1 cellular context compared by ENCODE assay signal in the genomic region with DNA sequence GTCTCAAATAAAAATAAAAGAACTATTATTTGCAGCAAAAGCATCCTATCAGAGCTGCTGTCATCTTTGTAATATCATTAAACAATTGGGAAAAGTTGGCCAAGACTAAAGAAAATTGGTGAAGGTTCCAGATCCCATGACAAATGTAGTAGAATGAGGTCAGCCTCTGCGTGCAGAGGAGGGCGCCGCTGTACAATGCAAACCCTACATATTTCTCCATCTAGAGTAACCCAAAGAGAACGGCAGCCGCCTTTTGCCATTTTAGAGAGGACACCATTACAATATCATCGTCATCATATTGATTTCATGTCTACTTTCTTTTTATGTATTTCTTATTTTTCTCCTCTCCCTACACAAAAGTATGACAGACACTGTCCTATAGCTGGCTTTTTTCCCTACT.
TF ChIP-seq lines count a peak whose summit lies in the region.

No MANE protein-coding gene starts in this region.

TF ChIP-seq in HepG2, 621 proteins besides CTCF, POLR2A, EP300 and RAD21 (continued from another document):
- TF ChIP-seq, protein P1, sequence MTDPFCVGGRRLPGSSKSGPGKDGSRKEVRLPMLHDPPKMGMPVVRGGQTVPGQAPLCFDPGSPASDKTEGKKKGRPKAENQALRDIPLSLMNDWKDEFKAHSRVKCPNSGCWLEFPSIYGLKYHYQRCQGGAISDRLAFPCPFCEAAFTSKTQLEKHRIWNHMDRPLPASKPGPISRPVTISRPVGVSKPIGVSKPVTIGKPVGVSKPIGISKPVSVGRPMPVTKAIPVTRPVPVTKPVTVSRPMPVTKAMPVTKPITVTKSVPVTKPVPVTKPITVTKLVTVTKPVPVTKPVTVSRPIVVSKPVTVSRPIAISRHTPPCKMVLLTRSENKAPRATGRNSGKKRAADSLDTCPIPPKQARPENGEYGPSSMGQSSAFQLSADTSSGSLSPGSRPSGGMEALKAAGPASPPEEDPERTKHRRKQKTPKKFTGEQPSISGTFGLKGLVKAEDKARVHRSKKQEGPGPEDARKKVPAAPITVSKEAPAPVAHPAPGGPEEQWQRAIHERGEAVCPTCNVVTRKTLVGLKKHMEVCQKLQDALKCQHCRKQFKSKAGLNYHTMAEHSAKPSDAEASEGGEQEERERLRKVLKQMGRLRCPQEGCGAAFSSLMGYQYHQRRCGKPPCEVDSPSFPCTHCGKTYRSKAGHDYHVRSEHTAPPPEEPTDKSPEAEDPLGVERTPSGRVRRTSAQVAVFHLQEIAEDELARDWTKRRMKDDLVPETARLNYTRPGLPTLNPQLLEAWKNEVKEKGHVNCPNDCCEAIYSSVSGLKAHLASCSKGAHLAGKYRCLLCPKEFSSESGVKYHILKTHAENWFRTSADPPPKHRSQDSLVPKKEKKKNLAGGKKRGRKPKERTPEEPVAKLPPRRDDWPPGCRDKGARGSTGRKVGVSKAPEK (CRISPR knock-in tag; IDR thresholded peaks at IDR 0.05; ENCODE audit: borderline replicate concordance): no peak
- TF ChIP-seq STAG1 (CRISPR knock-in tag; IDR thresholded peaks at IDR 0.05) (peak; percentile 77), HNRNPLL (IDR thresholded peaks at IDR 0.05; ENCODE audit: low read depth, low read length, poor library complexity, severe bottlenecking) (no peak), TGIF2 (CRISPR knock-in tag; IDR thresholded peaks at IDR 0.05) (no peak), ZNF101 (CRISPR knock-in tag; IDR thresholded peaks at IDR 0.05; ENCODE audit: borderline replicate concordance, low read depth) (no peak), MZF1 (CRISPR knock-in tag; IDR thresholded peaks at IDR 0.05; ENCODE audit: borderline replicate concordance) (no peak), ZBTB21 (CRISPR knock-in tag; IDR thresholded peaks at IDR 0.05) (0 out of 2 replicates have a peak, but pooled peaks have one; percentile 16), ZNF501 (CRISPR knock-in tag; IDR thresholded peaks at IDR 0.05) (no peak), TRIM24 (CRISPR knock-in tag; IDR thresholded peaks at IDR 0.05) (no peak), HES4 (CRISPR knock-in tag; IDR thresholded peaks at IDR 0.05; ENCODE audit: borderline replicate concordance) (no peak), ELF3 (CRISPR knock-in tag; IDR thresholded peaks at IDR 0.05) (0 out of 2 replicates have a peak, but pooled peaks have one; percentile 20), SIX1 (CRISPR knock-in tag; IDR thresholded peaks at IDR 0.05; ENCODE audit: borderline replicate concordance) (no peak), ZNF670 (CRISPR knock-in tag; IDR thresholded peaks at IDR 0.05; ENCODE audit: borderline replicate concordance) (no peak)
- TF ChIP-seq, protein P2, sequence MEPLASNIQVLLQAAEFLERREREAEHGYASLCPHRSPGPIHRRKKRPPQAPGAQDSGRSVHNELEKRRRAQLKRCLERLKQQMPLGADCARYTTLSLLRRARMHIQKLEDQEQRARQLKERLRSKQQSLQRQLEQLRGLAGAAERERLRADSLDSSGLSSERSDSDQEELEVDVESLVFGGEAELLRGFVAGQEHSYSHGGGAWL (CRISPR knock-in tag; IDR thresholded peaks at IDR 0.05): no peak
- TF ChIP-seq, protein P3, sequence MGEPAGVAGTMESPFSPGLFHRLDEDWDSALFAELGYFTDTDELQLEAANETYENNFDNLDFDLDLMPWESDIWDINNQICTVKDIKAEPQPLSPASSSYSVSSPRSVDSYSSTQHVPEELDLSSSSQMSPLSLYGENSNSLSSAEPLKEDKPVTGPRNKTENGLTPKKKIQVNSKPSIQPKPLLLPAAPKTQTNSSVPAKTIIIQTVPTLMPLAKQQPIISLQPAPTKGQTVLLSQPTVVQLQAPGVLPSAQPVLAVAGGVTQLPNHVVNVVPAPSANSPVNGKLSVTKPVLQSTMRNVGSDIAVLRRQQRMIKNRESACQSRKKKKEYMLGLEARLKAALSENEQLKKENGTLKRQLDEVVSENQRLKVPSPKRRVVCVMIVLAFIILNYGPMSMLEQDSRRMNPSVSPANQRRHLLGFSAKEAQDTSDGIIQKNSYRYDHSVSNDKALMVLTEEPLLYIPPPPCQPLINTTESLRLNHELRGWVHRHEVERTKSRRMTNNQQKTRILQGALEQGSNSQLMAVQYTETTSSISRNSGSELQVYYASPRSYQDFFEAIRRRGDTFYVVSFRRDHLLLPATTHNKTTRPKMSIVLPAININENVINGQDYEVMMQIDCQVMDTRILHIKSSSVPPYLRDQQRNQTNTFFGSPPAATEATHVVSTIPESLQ (CRISPR knock-in tag; conservative IDR thresholded peaks at IDR 0.05): 0 out of 2 replicates have a peak, but pooled peaks have one; percentile 21
- TF ChIP-seq, protein P4, sequence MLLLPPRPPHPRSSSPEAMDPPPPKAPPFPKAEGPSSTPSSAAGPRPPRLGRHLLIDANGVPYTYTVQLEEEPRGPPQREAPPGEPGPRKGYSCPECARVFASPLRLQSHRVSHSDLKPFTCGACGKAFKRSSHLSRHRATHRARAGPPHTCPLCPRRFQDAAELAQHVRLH (CRISPR knock-in tag; IDR thresholded peaks at IDR 0.05; ENCODE audit: borderline replicate concordance, low read depth): no peak
- TF ChIP-seq, protein P5, sequence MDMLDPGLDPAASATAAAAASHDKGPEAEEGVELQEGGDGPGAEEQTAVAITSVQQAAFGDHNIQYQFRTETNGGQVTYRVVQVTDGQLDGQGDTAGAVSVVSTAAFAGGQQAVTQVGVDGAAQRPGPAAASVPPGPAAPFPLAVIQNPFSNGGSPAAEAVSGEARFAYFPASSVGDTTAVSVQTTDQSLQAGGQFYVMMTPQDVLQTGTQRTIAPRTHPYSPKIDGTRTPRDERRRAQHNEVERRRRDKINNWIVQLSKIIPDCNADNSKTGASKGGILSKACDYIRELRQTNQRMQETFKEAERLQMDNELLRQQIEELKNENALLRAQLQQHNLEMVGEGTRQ (IDR thresholded peaks at IDR 0.05; ENCODE audit: low read depth, low read length): no peak
- TF ChIP-seq, protein P5 (CRISPR knock-in tag; IDR thresholded peaks at IDR 0.05; ENCODE audit: borderline replicate concordance): no peak
TF ChIP-seq in HepG2: peak in this region for 7.
